12 cellular contexts compared by ENCODE assay signal in the genomic region with DNA sequence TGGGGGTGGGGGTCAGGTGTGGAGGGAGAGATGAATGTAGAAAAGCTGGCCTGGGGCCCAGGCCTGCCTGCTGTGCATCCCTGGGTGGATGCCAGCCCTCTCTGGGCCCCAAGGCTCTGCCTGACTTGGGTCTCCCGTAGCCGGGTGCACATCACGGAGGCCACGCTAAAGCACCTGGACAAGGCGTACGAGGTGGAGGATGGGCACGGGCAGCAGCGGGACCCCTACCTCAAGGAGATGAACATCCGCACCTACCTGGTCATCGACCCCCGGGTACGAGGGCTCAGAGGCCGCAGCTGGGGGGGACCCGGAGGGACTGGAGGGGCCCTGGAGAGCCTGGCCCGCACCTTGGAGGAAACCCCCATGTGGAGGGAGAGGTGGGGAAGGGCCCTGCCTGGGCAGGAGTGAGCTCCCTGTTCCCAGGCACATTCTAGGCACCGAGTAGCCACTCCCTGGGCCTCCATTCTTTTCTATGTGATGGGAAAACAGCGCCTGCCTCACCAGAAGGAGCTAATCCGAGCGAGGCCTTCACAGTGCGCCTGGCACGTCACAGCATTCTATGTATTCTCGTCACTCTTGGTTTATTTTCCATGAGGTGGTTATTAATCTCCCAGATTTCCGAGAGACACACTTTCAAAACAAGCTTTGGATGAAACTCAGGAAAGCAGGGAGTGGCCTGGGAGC. TPM values are rescaled to one million over a fixed set of nuclear protein-coding genes. Genes with fewer than 3 reads are reported as not detected.
A peak's percentile ranks its signal among the peaks of the same experiment; 100 is the strongest.
DNase-seq lines count a peak whose midpoint lies in the region; ATAC-seq, FAIRE-seq and TF ChIP-seq lines count a peak whose summit lies in the region.
"Had no signal": no experiment of that assay in that cellular context is flagged by ENCODE, and none has a peak within 500 bp of the region (broad histone marks: within the 10 kb centered on the region; RNA-seq: fewer than 3 reads in every experiment).

No MANE protein-coding gene starts in this region.

- H3K9me3 Mint-ChIP-seq in astrocyte (ENCODE audit: unreplicated experiment) (no peaks in the 10 kb centered on the region), CD14-positive monocyte (no peaks in the 10 kb centered on the region)
- no peaks in the 10 kb centered on the region for H3K9me3 Mint-ChIP-seq in CD8-positive, alpha-beta T cell
- H3K9me3 Mint-ChIP-seq: activated T-helper 17 cell treated with anti-CD3 and anti-CD28 coated beads, Interleukin-2, amount 50 U/mL, for 72 hours had no signal

- no peak for TF ChIP-seq RAD21 in SK-N-SH (IDR thresholded peaks at IDR 0.05; ENCODE audit: low read length)

- intact Hi-C loops in stomach (cut with DNase I; ENCODE audit: low total_unique reads) (no loop called here), CD14-positive monocyte (cut with micrococcal nuclease) (no loop called here)
- intact Hi-C loops in CD8-positive, alpha-beta T cell (cut with DNase I, micrococcal nuclease) = no loop called here

- H3K36me3 ChIP-seq in SK-N-SH (replicated peaks in 1 of 2; ENCODE audit: control insufficient read depth in 1 of 2, insufficient read depth in 2 of 2, low read length in 1 of 2) (peaks cover 0 to 2% of the 10 kb centered on the region in 2 experiments), astrocyte (ENCODE audit: insufficient read depth, low read length) (no peaks in the 10 kb centered on the region), stomach (peaks cover 0 to 86% (median 42%) of the 10 kb centered on the region in 4 donors)
- peaks cover 67% of the 10 kb centered on the region for H3K36me3 ChIP-seq in CD8-positive, alpha-beta T cell (ENCODE audit: insufficient read depth, low read length)

- TF ChIP-seq POLR2A in stomach (IDR thresholded peaks at IDR 0.05) = no peak

- DNase-seq in SK-N-SH = peak; percentile 24
- DNase-seq in astrocyte (ENCODE audit: low read depth) = peak; percentile 76
- peak; percentile 7 for DNase-seq in iPS-NIHi11 (ENCODE audit: low spot score)
- no peak for DNase-seq in stomach
- no peak for DNase-seq in NAMALWA (ENCODE audit: low spot score)
- DNase-seq in CD8-positive, alpha-beta T cell = no peak
- no peak for DNase-seq in CD14-positive monocyte (ENCODE audit: low spot score)
- DNase-seq: activated CD4-positive, alpha-beta T cell treated with anti-CD3 and anti-CD28 coated beads, Interleukin-2, amount 50 U/mL, for 1 hour had no signal

- H3K27ac ChIP-seq in SK-N-SH (ENCODE audit: low read depth in 2 of 2, low read length in 1 of 2) (no peak overlapping the region), astrocyte (ENCODE audit: low read depth, low read length) (peak overlapping the region; percentile 75), stomach (peak overlapping the region in 4 of 5 donors; percentile 44 to 67 (median 57))
- H3K27ac ChIP-seq in CD8-positive, alpha-beta T cell (ENCODE audit: low read depth, low read length) = no peak overlapping the region
- H3K27ac ChIP-seq: 22Rv1 had no signal

- H3K9ac ChIP-seq in SK-N-SH = no peak overlapping the region
- H3K9ac ChIP-seq in astrocyte (ENCODE audit: low read length) = peak overlapping the region; percentile 65

- TF ChIP-seq CTCF in SK-N-SH (IDR thresholded peaks at IDR 0.05) (no peak), astrocyte (IDR thresholded peaks at IDR 0.05; ENCODE audit: insufficient read depth, low read depth, low read length) (no peak), stomach (IDR thresholded peaks at IDR 0.05) (no peak), CD14-positive monocyte (IDR thresholded peaks at IDR 0.05) (no peak)
- no peak for TF ChIP-seq CTCF in CD8-positive, alpha-beta T cell (IDR thresholded peaks at IDR 0.05)

- POLR2A ChIA-PET in SK-N-SH (lab: Yijun Ruan, JAX) = no interaction called here
- POLR2A ChIA-PET in CD8-positive, alpha-beta T cell (lab: Charles Lee) = no interaction called here

- no peak for ATAC-seq in SK-N-SH treated with all-trans-retinoic acid at 6 μM for 48 hours
- no peak for ATAC-seq in CD8-positive, alpha-beta T cell
- ATAC-seq: activated T-helper 17 cell treated with anti-CD3 and anti-CD28 coated beads, Interleukin-2, amount 50 U/mL, for 72 hours had no signal

- H3K27ac Mint-ChIP-seq in astrocyte (ENCODE audit: unreplicated experiment) = peak overlapping the region; percentile 66
- no peak overlapping the region for H3K27ac Mint-ChIP-seq in CD8-positive, alpha-beta T cell
- peak overlapping the region in 1 of 7 donors; percentile 63 for H3K27ac Mint-ChIP-seq in CD14-positive monocyte

- H3K4me3 ChIP-seq in SK-N-SH (ENCODE audit: low read depth in 2 of 2, low read length in 1 of 2) = no peak overlapping the region
- H3K4me3 ChIP-seq in astrocyte (ENCODE audit: insufficient read depth, low read depth, low read length) = no peak overlapping the region
- no peak overlapping the region for H3K4me3 ChIP-seq in stomach
- H3K4me3 ChIP-seq in CD8-positive, alpha-beta T cell (ENCODE audit: low read depth, low read length) = no peak overlapping the region

- no peaks in the 10 kb centered on the region for H3K79me2 ChIP-seq in SK-N-SH (ENCODE audit: insufficient read depth)
- H3K79me2 ChIP-seq in astrocyte (ENCODE audit: insufficient read depth, low read length) = no peaks in the 10 kb centered on the region

- H3K9me2 ChIP-seq in SK-N-SH = no peaks in the 10 kb centered on the region

- CTCF ChIA-PET in SK-N-SH (lab: Yijun Ruan, JAX) = interaction anchor here (0.6 to 3.0 kb wide), 3 partner anchors 8 to 79 kb away, joined by 3 to 10 read pairs (median 3); no protein-coding TSS in a partner anchor
- CTCF ChIA-PET in CD8-positive, alpha-beta T cell (lab: Charles Lee) = no interaction called here

- H3K9me3 ChIP-seq in SK-N-SH = no peaks in the 10 kb centered on the region
- H3K9me3 ChIP-seq in astrocyte (ENCODE audit: insufficient read depth, low read depth, low read length) = no peaks in the 10 kb centered on the region
- no peaks in the 10 kb centered on the region for H3K9me3 ChIP-seq in stomach
- no peaks in the 10 kb centered on the region for H3K9me3 ChIP-seq in CD8-positive, alpha-beta T cell (ENCODE audit: low read length)

- H3K4me2 ChIP-seq in SK-N-SH = no peak overlapping the region
- H3K4me2 ChIP-seq in astrocyte (ENCODE audit: low read length) = peak overlapping the region; percentile 59

- TF ChIP-seq EP300 in SK-N-SH (IDR thresholded peaks at IDR 0.05; ENCODE audit: borderline replicate concordance in 1 of 2, low read depth in 1 of 2, low read length in 1 of 2) (no peak), stomach (IDR thresholded peaks at IDR 0.05) (no peak)

- H3K4me1 ChIP-seq in SK-N-SH (ENCODE audit: control insufficient read depth in 1 of 2, insufficient read depth in 2 of 2, low read depth in 1 of 2, low read length in 1 of 2) (peaks cover 0 to 21% of the 10 kb centered on the region in 2 experiments; a peak in 1 of 4 replicates), astrocyte (ENCODE audit: insufficient read depth, low read length) (peaks cover 20% of the 10 kb centered on the region), stomach (peaks cover 9 to 25% (median 12%) of the 10 kb centered on the region in 4 donors)
- no peaks in the 10 kb centered on the region for H3K4me1 ChIP-seq in CD8-positive, alpha-beta T cell (ENCODE audit: insufficient read depth, low read length)

- H3K27me3 ChIP-seq in SK-N-SH (ENCODE audit: insufficient read depth) (no peaks in the 10 kb centered on the region), astrocyte (ENCODE audit: insufficient read depth, low read length) (no peaks in the 10 kb centered on the region), stomach (no peaks in the 10 kb centered on the region)
- H3K27me3 ChIP-seq in CD8-positive, alpha-beta T cell (ENCODE audit: insufficient read depth, low read length) = no peaks in the 10 kb centered on the region

- no peaks in the 10 kb centered on the region for H4K20me1 ChIP-seq in SK-N-SH (ENCODE audit: insufficient read depth)
- no peaks in the 10 kb centered on the region for H4K20me1 ChIP-seq in astrocyte (ENCODE audit: insufficient read depth, low read length)

- no peak for FAIRE-seq in astrocyte (lab: Jason Lieb, UNC)
- FAIRE-seq: H1 had no signal

- H3K4me3 Mint-ChIP-seq in astrocyte (ENCODE audit: unreplicated experiment) (no peak overlapping the region), CD14-positive monocyte (no peak overlapping the region)
- H3K4me3 Mint-ChIP-seq in CD8-positive, alpha-beta T cell = no peak overlapping the region
- H3K4me3 Mint-ChIP-seq: activated T-helper 17 cell treated with anti-CD3 and anti-CD28 coated beads, Interleukin-2, amount 50 U/mL, for 72 hours had no signal

- H3F3A ChIP-seq in SK-N-SH (replicated peaks; ENCODE audit: insufficient read depth) = no peaks in the 10 kb centered on the region

- no peak overlapping the region for H2AFZ ChIP-seq in SK-N-SH (ENCODE audit: low read depth)
- peak overlapping the region; percentile 51 for H2AFZ ChIP-seq in astrocyte (ENCODE audit: low read depth, low read length)

- H3K36me3 Mint-ChIP-seq in astrocyte (ENCODE audit: low read depth, unreplicated experiment) = peaks cover 3% of the 10 kb centered on the region
- peaks cover 76% of the 10 kb centered on the region for H3K36me3 Mint-ChIP-seq in CD8-positive, alpha-beta T cell
- peaks cover 78 to 98% of the 10 kb centered on the region in 2 donors for H3K36me3 Mint-ChIP-seq in CD14-positive monocyte

- 91% methylated on average over 21 of the region's 23 CpGs for WGBS in SK-N-SH (ENCODE audit: low lambda C conversion rate)
- 82 to 91% (median 89%) methylated on average over 22 to 23 of the region's 23 CpGs for WGBS in stomach, 5 donors

- H3K27me3 Mint-ChIP-seq in astrocyte (ENCODE audit: low read depth, unreplicated experiment) = no peaks in the 10 kb centered on the region
- no peaks in the 10 kb centered on the region for H3K27me3 Mint-ChIP-seq in CD8-positive, alpha-beta T cell (ENCODE audit: low read depth)
- no peaks in the 10 kb centered on the region for H3K27me3 Mint-ChIP-seq in CD14-positive monocyte (ENCODE audit: low read depth in 3 of 3)
- H3K27me3 Mint-ChIP-seq: activated T-helper 17 cell treated with anti-CD3 and anti-CD28 coated beads, Interleukin-2, amount 50 U/mL, for 72 hours had no signal

- H3K4me1 Mint-ChIP-seq in astrocyte (ENCODE audit: low read depth, unreplicated experiment) = peaks cover 18% of the 10 kb centered on the region
- no peaks in the 10 kb centered on the region for H3K4me1 Mint-ChIP-seq in CD8-positive, alpha-beta T cell (ENCODE audit: low read depth)
- no peaks in the 10 kb centered on the region for H3K4me1 Mint-ChIP-seq in CD14-positive monocyte
- H3K4me1 Mint-ChIP-seq: activated T-helper 17 cell treated with anti-CD3 and anti-CD28 coated beads, Interleukin-2, amount 50 U/mL, for 72 hours had no signal

TF ChIP-seq in SK-N-SH treated with all-trans-retinoic acid at 6 μM for 48 hours, 23 proteins besides CTCF, POLR2A, EP300 and RAD21 (continues in another document):
- TF ChIP-seq SNAI2 (CRISPR knock-in tag; IDR thresholded peaks at IDR 0.05) (no peak), TOX (CRISPR knock-in tag; IDR thresholded peaks at IDR 0.05; ENCODE audit: borderline replicate concordance) (no peak), PPARA (CRISPR knock-in tag; IDR thresholded peaks at IDR 0.05; ENCODE audit: borderline replicate concordance) (no peak)

RNA-seq across cellular contexts. Expression of gene ADCY7, which starts 34.7 kb away (rescaled TPM):
- polyA plus RNA-seq in SK-N-SH (2012; rRNA removed) (13.8 and 14.3 TPM in 2 replicates), stomach (1 to 10 TPM in 2 of 3 donors, under 1 TPM in 1; 0.76 to 4.4 (median 3.7) TPM), CD14-positive monocyte (10 to 100 TPM; 53.1 to 91.5 TPM)
- polyA plus RNA-seq in SK-N-SH (2012; cell fraction: cytosol; rRNA removed) = 6.6 and 11.7 TPM in 2 replicates
- polyA plus RNA-seq in SK-N-SH (2012; cell fraction: nucleus; rRNA removed) = 24.3 and 32.0 TPM in 2 replicates
- total RNA-seq in astrocyte (30.3 and 33.7 TPM in 2 replicates), stomach (100 to 1,000 TPM in 1 of 5 donors, 10 to 100 TPM in 4; 15.1 to 216 (median 33.3) TPM)
- total RNA-seq in CD8-positive, alpha-beta T cell = 100 to 1,000 TPM; 117 to 126 TPM

Comparison
In these comparisons a context has a peak if more than half of its experiments do, and no peak if none do; other contexts are left out.
1. DNase-seq: peak in SK-N-SH (single experiment), astrocyte (single experiment) and iPS-NIHi11 (single experiment); none in stomach (single experiment), NAMALWA (single experiment), CD8-positive, alpha-beta T cell (0 of 7) and CD14-positive monocyte (single experiment).
2. H3K27ac ChIP-seq: peak in astrocyte (single experiment) and stomach (4 of 5); none in SK-N-SH (0 of 2) and CD8-positive, alpha-beta T cell (single experiment).